11 cellular contexts compared by ENCODE assay signal in genomic region chr14:90368946-90369721, GRCh38. TPM values are rescaled to one million over a fixed set of nuclear protein-coding genes. Genes with fewer than 3 reads are reported as not detected.
DNase-seq lines count a peak whose midpoint lies in the region; ATAC-seq, FAIRE-seq and TF ChIP-seq lines count a peak whose summit lies in the region.
"Had no signal": no experiment of that assay in that cellular context is flagged by ENCODE, and none has a peak within 500 bp of the region (broad histone marks: within the 10 kb centered on the region; RNA-seq: fewer than 3 reads in every experiment).

No MANE protein-coding gene starts in this region.

- no peak for TF ChIP-seq POLR2A in right lobe of liver (IDR thresholded peaks at IDR 0.05)

- H3K4me3 ChIP-seq in astrocyte (ENCODE audit: insufficient read depth, low read depth, low read length) (no peak overlapping the region), right lobe of liver (no peak overlapping the region)
- H3K4me3 ChIP-seq: thyroid gland had no signal

- H4K20me1 ChIP-seq in astrocyte (ENCODE audit: insufficient read depth, low read length), result no peaks in the 10 kb centered on the region

- H3K4me3 Mint-ChIP-seq in CD4-positive, alpha-beta T cell, result no peak overlapping the region
- no peak overlapping the region for H3K4me3 Mint-ChIP-seq in astrocyte (ENCODE audit: unreplicated experiment)
- H3K4me3 Mint-ChIP-seq in activated T-cell treated with anti-CD3 and anti-CD28 coated beads, Interleukin-2, amount 50 U/mL, for 24 hours, result no peak overlapping the region
- H3K4me3 Mint-ChIP-seq: dendritic cell treated with granulocyte-macrophage colony-stimulating factor and Interleukin-4, amounts not matched to agents 40 ng/mL and 50 ng/mL, for 4 days had no signal

- no peaks in the 10 kb centered on the region for H3K27me3 Mint-ChIP-seq in CD4-positive, alpha-beta T cell
- no peaks in the 10 kb centered on the region for H3K27me3 Mint-ChIP-seq in astrocyte (ENCODE audit: low read depth, unreplicated experiment)
- H3K27me3 Mint-ChIP-seq in activated T-cell treated with anti-CD3 and anti-CD28 coated beads, Interleukin-2, amount 50 U/mL, for 24 hours, result no peaks in the 10 kb centered on the region

- H3K9me3 Mint-ChIP-seq in CD4-positive, alpha-beta T cell, result no peaks in the 10 kb centered on the region
- no peaks in the 10 kb centered on the region for H3K9me3 Mint-ChIP-seq in astrocyte (ENCODE audit: unreplicated experiment)
- H3K9me3 Mint-ChIP-seq in activated T-cell treated with anti-CD3 and anti-CD28 coated beads, Interleukin-2, amount 50 U/mL, for 24 hours, result no peaks in the 10 kb centered on the region
- H3K9me3 Mint-ChIP-seq: dendritic cell treated with granulocyte-macrophage colony-stimulating factor and Interleukin-4, amounts not matched to agents 40 ng/mL and 50 ng/mL, for 4 days had no signal

- no peak overlapping the region for H2AFZ ChIP-seq in astrocyte (ENCODE audit: low read depth, low read length)

- H3K4me1 Mint-ChIP-seq in CD4-positive, alpha-beta T cell (ENCODE audit: low read depth), result peaks cover 5% of the 10 kb centered on the region
- peaks cover 6% of the 10 kb centered on the region for H3K4me1 Mint-ChIP-seq in astrocyte (ENCODE audit: low read depth, unreplicated experiment)
- no peaks in the 10 kb centered on the region for H3K4me1 Mint-ChIP-seq in activated T-cell treated with anti-CD3 and anti-CD28 coated beads, Interleukin-2, amount 50 U/mL, for 24 hours (ENCODE audit: low read depth)

- no peak overlapping the region for H3K4me2 ChIP-seq in astrocyte (ENCODE audit: low read length)

- intact Hi-C loops in CD4-positive, alpha-beta T cell (cut with DNase I, micrococcal nuclease), result loop anchor here (1.0 to 10.0 kb wide), 7 partner anchors 15 to 389 kb away; no protein-coding TSS in a partner anchor
- intact Hi-C loops in right lobe of liver (cut with DNase I), result no loop called here

- H3K27ac ChIP-seq in CD4-positive, alpha-beta T cell (ENCODE audit: low read depth, low read length), result no peak overlapping the region
- H3K27ac ChIP-seq in astrocyte (ENCODE audit: low read depth, low read length) (no peak overlapping the region), right lobe of liver (no peak overlapping the region)
- H3K27ac ChIP-seq: thyroid gland had no signal

- no peaks in the 10 kb centered on the region for H3K27me3 ChIP-seq in CD4-positive, alpha-beta T cell (ENCODE audit: control insufficient read depth, insufficient read depth, low read length)
- H3K27me3 ChIP-seq in astrocyte (ENCODE audit: insufficient read depth, low read length), result peaks cover 1% of the 10 kb centered on the region
- no peaks in the 10 kb centered on the region for H3K27me3 ChIP-seq in right lobe of liver
- H3K27me3 ChIP-seq: thyroid gland had no signal

- no peaks in the 10 kb centered on the region for H3K9me3 ChIP-seq in CD4-positive, alpha-beta T cell (ENCODE audit: control insufficient read depth, low read length)
- H3K9me3 ChIP-seq in astrocyte (ENCODE audit: insufficient read depth, low read depth, low read length) (no peaks in the 10 kb centered on the region), right lobe of liver (no peaks in the 10 kb centered on the region)
- H3K9me3 ChIP-seq: thyroid gland had no signal

- H3K36me3 Mint-ChIP-seq in CD4-positive, alpha-beta T cell (ENCODE audit: low read depth), result no peaks in the 10 kb centered on the region
- H3K36me3 Mint-ChIP-seq in astrocyte (ENCODE audit: low read depth, unreplicated experiment), result no peaks in the 10 kb centered on the region
- no peaks in the 10 kb centered on the region for H3K36me3 Mint-ChIP-seq in activated T-cell treated with anti-CD3 and anti-CD28 coated beads, Interleukin-2, amount 50 U/mL, for 24 hours (ENCODE audit: low read depth)

- TF ChIP-seq CTCF in CD4-positive, alpha-beta T cell (IDR thresholded peaks at IDR 0.05), result peak; percentile 74
- TF ChIP-seq CTCF in astrocyte (IDR thresholded peaks at IDR 0.05; ENCODE audit: insufficient read depth, low read depth, low read length), result no peak
- peak in 1 of 4 donors; percentile 10 for TF ChIP-seq CTCF in right lobe of liver (IDR thresholded peaks at IDR 0.05)

- CTCF ChIA-PET in CD4-positive, alpha-beta T cell (lab: Charles Lee), result interaction anchor here (0.6 to 4.0 kb wide), 11 partner anchors 15 to 416 kb away, joined by 3 to 32 read pairs (median 5); partner anchors contain the start of gene CALM1

- ATAC-seq in CD4-positive, alpha-beta T cell (ENCODE audit: poor library complexity), result peak; percentile 100
- ATAC-seq in right lobe of liver, result peak in 3 of 4 donors; percentile 43 to 96 (median 66)

- FAIRE-seq in HTR-8/SVneo (lab: Jason Lieb, UNC), result peak; percentile 40
- no peak for FAIRE-seq in astrocyte (lab: Jason Lieb, UNC)

- no peak overlapping the region for H3K27ac Mint-ChIP-seq in CD4-positive, alpha-beta T cell
- H3K27ac Mint-ChIP-seq in astrocyte (ENCODE audit: unreplicated experiment), result no peak overlapping the region
- no peak overlapping the region for H3K27ac Mint-ChIP-seq in activated T-cell treated with anti-CD3 and anti-CD28 coated beads, Interleukin-2, amount 50 U/mL, for 24 hours
- H3K27ac Mint-ChIP-seq: dendritic cell treated with granulocyte-macrophage colony-stimulating factor and Interleukin-4, amounts not matched to agents 40 ng/mL and 50 ng/mL, for 4 days had no signal

- H3K9ac ChIP-seq in astrocyte (ENCODE audit: low read length), result no peak overlapping the region

- DNase-seq in CD4-positive, alpha-beta T cell, result no peak
- DNase-seq in HTR-8/SVneo (ENCODE audit: insufficient read length, low spot score) (no peak), astrocyte (ENCODE audit: low read depth) (peak; percentile 10), right lobe of liver (no peak), iPS-NIHi11 (ENCODE audit: low spot score) (no peak), NCI-H774 (lab: John Stamatoyannopoulos, UW) (no peak), NCI-H226 (no peak)
- no peak for DNase-seq in activated T-cell treated with anti-CD3 and anti-CD28 coated beads, Interleukin-2, amount 50 U/mL, for 24 hours
- DNase-seq: Right ventricle myocardium superior, thyroid gland had no signal

- WGBS in right lobe of liver (ENCODE audit: insufficient coverage, low coverage, low lambda C conversion rate, missing lambda C conversion rate), result 33% methylated on average over 1 of the region's 1 CpG

- H3K79me2 ChIP-seq in astrocyte (ENCODE audit: insufficient read depth, low read length), result no peaks in the 10 kb centered on the region

- H3K4me1 ChIP-seq in astrocyte (ENCODE audit: insufficient read depth, low read length) (no peaks in the 10 kb centered on the region), right lobe of liver (peaks cover 0 to 8% (median 0%) of the 10 kb centered on the region in 4 donors)
- H3K4me1 ChIP-seq: thyroid gland had no signal

- POLR2A ChIA-PET in CD4-positive, alpha-beta T cell (lab: Charles Lee), result interaction anchor here (1.4 to 2.4 kb wide), 5 partner anchors 13 to 389 kb away, joined by 4 to 25 read pairs (median 11); partner anchors contain the start of gene CALM1

- no peaks in the 10 kb centered on the region for H3K36me3 ChIP-seq in astrocyte (ENCODE audit: insufficient read depth, low read length)
- no peaks in the 10 kb centered on the region for H3K36me3 ChIP-seq in right lobe of liver
- H3K36me3 ChIP-seq: thyroid gland had no signal

RNA-seq across cellular contexts. Expression of gene CALM1, which starts 27.7 kb away (rescaled TPM):
- total RNA-seq in CD4-positive, alpha-beta T cell, result 100 to 1,000 TPM; 960 to 975 TPM
- 302 and 347 TPM in 2 replicates for total RNA-seq in astrocyte
- total RNA-seq in right lobe of liver, result 100 to 1,000 TPM; 143 to 207 (median 161) TPM

RNA-seq across cellular contexts. Expression of gene NRDE2, which starts 37.4 kb away (rescaled TPM):
- total RNA-seq in CD4-positive, alpha-beta T cell, result 10 to 100 TPM; 17.5 to 17.9 TPM
- total RNA-seq in astrocyte, result 16.9 and 19.7 TPM in 2 replicates
- 10 to 100 TPM in 5 of 6 experiments, 1 to 10 TPM in 1; 7.9 to 16.3 (median 13.8) TPM for total RNA-seq in right lobe of liver

Comparison
In these comparisons a context has a peak if more than half of its experiments do, and no peak if none do; other contexts are left out.
1. intact Hi-C loops: an anchor here in CD4-positive, alpha-beta T cell (1.0 to 10.0 kb wide); none called in right lobe of liver.